9 cellular contexts compared by ENCODE assay signal in genomic region chr14:86035882-86036281, GRCh38.
A peak's percentile ranks its signal among the peaks of the same experiment; 100 is the strongest.
DNase-seq lines count a peak whose midpoint lies in the region; ATAC-seq and TF ChIP-seq lines count a peak whose summit lies in the region.
"Had no signal": no experiment of that assay in that cellular context is flagged by ENCODE, and none has a peak within 500 bp of the region (broad histone marks: within the 10 kb centered on the region; RNA-seq: fewer than 3 reads in every experiment).

No MANE protein-coding gene starts in this region.

- H3K4me1 Mint-ChIP-seq in nephron progenitor cell = no peaks in the 10 kb centered on the region

- no peaks in the 10 kb centered on the region for H3K27me3 Mint-ChIP-seq in nephron progenitor cell (ENCODE audit: low read depth, poor library complexity)

- DNase-seq in NCI-H748 (lab: John Stamatoyannopoulos, UW; ENCODE audit: unreplicated experiment) = peak; percentile 16
- no peak for DNase-seq in NCI-H748 treated with DMSO at 0.1 percent for 48 hours (lab: John Stamatoyannopoulos, UW)
- peak; percentile 18 for DNase-seq in nephron progenitor cell
- DNase-seq in stimulated activated naive CD4-positive, alpha-beta T cell treated with Interleukin-2 at 50 U/mL for 16 hours (lab: John Stamatoyannopoulos, UW) = no peak
- DNase-seq in coronary artery (ENCODE audit: low spot score) = no peak
- no peak for DNase-seq in SKM-1 (lab: John Stamatoyannopoulos, UW; ENCODE audit: unreplicated experiment)

- H3K36me3 ChIP-seq in SU-DHL-6 (ENCODE audit: low read length) = no peaks in the 10 kb centered on the region
- H3K36me3 ChIP-seq: BLaER1 had no signal

- peak; percentile 81 for ATAC-seq in HG02884 (IDR thresholded peaks at IDR 0.05; ENCODE audit: unreplicated experiment)

- no peaks in the 10 kb centered on the region for H4K20me1 ChIP-seq in SU-DHL-6 (ENCODE audit: low read depth, low read length)
- H4K20me1 ChIP-seq: BLaER1 had no signal

- no peaks in the 10 kb centered on the region for H3K9me2 ChIP-seq in SU-DHL-6 (replicated peaks; ENCODE audit: insufficient read depth, low read length)

- no peak overlapping the region for H3K4me3 Mint-ChIP-seq in nephron progenitor cell

- no peaks in the 10 kb centered on the region for H3K9me3 Mint-ChIP-seq in nephron progenitor cell

- H3F3A ChIP-seq in SU-DHL-6 (ENCODE audit: insufficient read depth) = no peaks in the 10 kb centered on the region

- H2AFZ ChIP-seq in SU-DHL-6 (ENCODE audit: low read depth, low read length, severe bottlenecking) = no peak overlapping the region

- no peak overlapping the region for H3K9ac ChIP-seq in SU-DHL-6 (ENCODE audit: low read length)
- H3K9ac ChIP-seq: BLaER1 had no signal

- no peaks in the 10 kb centered on the region for H3K27me3 ChIP-seq in SU-DHL-6 (ENCODE audit: low read length)
- H3K27me3 ChIP-seq: BLaER1 had no signal

- H3K4me3 ChIP-seq in SU-DHL-6 (ENCODE audit: insufficient read depth, low read length, poor library complexity, severe bottlenecking) (no peak overlapping the region), coronary artery (no peak overlapping the region)
- H3K4me3 ChIP-seq: BLaER1 had no signal

- no peak overlapping the region for H3K27ac Mint-ChIP-seq in nephron progenitor cell

- peak; percentile 14 for TF ChIP-seq CTCF in SU-DHL-6 (IDR thresholded peaks at IDR 0.05; ENCODE audit: insufficient read depth, low read length, poor library complexity, severe bottlenecking)
- TF ChIP-seq CTCF in nephron progenitor cell (IDR thresholded peaks at IDR 0.05) = peak; percentile 47
- TF ChIP-seq CTCF in coronary artery (IDR thresholded peaks at IDR 0.05) = no peak

- no peak overlapping the region for H3K27ac ChIP-seq in SU-DHL-6 (ENCODE audit: low read depth, low read length)
- no peak overlapping the region for H3K27ac ChIP-seq in coronary artery
- H3K27ac ChIP-seq: BLaER1 had no signal

- no peaks in the 10 kb centered on the region for H3K36me3 Mint-ChIP-seq in nephron progenitor cell (ENCODE audit: low read depth)

- H3K79me2 ChIP-seq in SU-DHL-6 (ENCODE audit: insufficient read depth, low read length) = no peaks in the 10 kb centered on the region

- H3K9me3 ChIP-seq in SU-DHL-6 (ENCODE audit: insufficient read depth, low read length) = no peaks in the 10 kb centered on the region
- H3K9me3 ChIP-seq: BLaER1 had no signal

- H3K4me2 ChIP-seq in SU-DHL-6 (ENCODE audit: low read depth, low read length, poor library complexity, severe bottlenecking) = no peak overlapping the region
- H3K4me2 ChIP-seq: BLaER1 had no signal

Comparison
In these comparisons a context has a peak if more than half of its experiments do, and no peak if none do; other contexts are left out.
1. DNase-seq: peak in NCI-H748 (single experiment) and nephron progenitor cell (single experiment); none in NCI-H748 treated with DMSO at 0.1 percent for 48 hours (single experiment), stimulated activated naive CD4-positive, alpha-beta T cell treated with Interleukin-2 at 50 U/mL for 16 hours (single experiment), coronary artery (single experiment) and SKM-1 (single experiment).